ENCODE assay signal across 14 cellular contexts in genomic region chr6:43851204-43851855, GRCh38.
DNase-seq lines count a peak whose midpoint lies in the region; ATAC-seq and TF ChIP-seq lines count a peak whose summit lies in the region.
"Had no signal": no experiment of that assay in that cellular context is flagged by ENCODE, and none has a peak within 500 bp of the region (broad histone marks: within the 10 kb centered on the region; RNA-seq: fewer than 3 reads in every experiment).

No MANE protein-coding gene starts in this region.

- no peaks in the 10 kb centered on the region for H3K36me3 Mint-ChIP-seq in stimulated activated memory B cell treated with anti-CD40 and anti-IgM and Interleukin-4, amounts not matched to agents 10 μg/mL and 1 μg/mL and 100 μg/mL, for 72 hours

- H3K36me3 ChIP-seq in body of pancreas (replicated peaks in 1 of 2; ENCODE audit: insufficient read depth in 1 of 2, low read depth in 2 of 2), result no peaks in the 10 kb centered on the region
- no peaks in the 10 kb centered on the region for H3K36me3 ChIP-seq in left lung

- H3K27ac ChIP-seq in body of pancreas, result no peak overlapping the region
- H3K27ac ChIP-seq in left lung, result no peak overlapping the region

- 75 to 83% methylated on average over 1 to 10 of the region's 10 CpGs for WGBS in body of pancreas, 2 donors

- no peaks in the 10 kb centered on the region for H3K9me3 ChIP-seq in body of pancreas
- H3K9me3 ChIP-seq in left lung, result no peaks in the 10 kb centered on the region

- no peak overlapping the region for H3K27ac Mint-ChIP-seq in stimulated activated memory B cell treated with anti-CD40 and anti-IgM and Interleukin-4, amounts not matched to agents 10 μg/mL and 1 μg/mL and 100 μg/mL, for 72 hours
- H3K27ac Mint-ChIP-seq: stimulated activated naive CD8-positive, alpha-beta T cell treated with anti-CD3 and anti-CD28 coated beads, Interleukin-15, amount 100 ng/mL, for 72 hours had no signal

- in situ Hi-C loops in ACHN (cut with HindIII; ENCODE audit: low pct_ligation_motif_present, low pct_unique_long_range_greater_than_20kb, low sequenced_read_pairs), result no loop called here

- peaks cover 10% of the 10 kb centered on the region for H3K4me1 ChIP-seq in body of pancreas
- H3K4me1 ChIP-seq in left lung, result no peaks in the 10 kb centered on the region

- TF ChIP-seq POLR2A in body of pancreas (IDR thresholded peaks at IDR 0.05), result no peak

- H3K9me3 Mint-ChIP-seq in stimulated activated memory B cell treated with anti-CD40 and anti-IgM and Interleukin-4, amounts not matched to agents 10 μg/mL and 1 μg/mL and 100 μg/mL, for 72 hours, result no peaks in the 10 kb centered on the region
- H3K9me3 Mint-ChIP-seq: stimulated activated naive CD8-positive, alpha-beta T cell treated with anti-CD3 and anti-CD28 coated beads, Interleukin-15, amount 100 ng/mL, for 72 hours had no signal

- ATAC-seq in body of pancreas, result peak; percentile 24
- peak; percentile 44 for ATAC-seq in left lung
- no peak for ATAC-seq in stimulated activated memory B cell treated with anti-CD40 and anti-IgM and Interleukin-4, amounts not matched to agents 10 μg/mL and 1 μg/mL and 100 μg/mL, for 72 hours
- no peak for ATAC-seq in GM21381 (IDR thresholded peaks at IDR 0.05; ENCODE audit: unreplicated experiment)
- no peak for ATAC-seq in GM19324 (IDR thresholded peaks at IDR 0.05; ENCODE audit: low FRiP score, unreplicated experiment)
- no peak for ATAC-seq in HG02970 (IDR thresholded peaks at IDR 0.05; ENCODE audit: low FRiP score, unreplicated experiment)
- ATAC-seq: PC-3; stimulated activated naive CD8-positive, alpha-beta T cell treated with anti-CD3 and anti-CD28 coated beads, Interleukin-15, amount 100 ng/mL, for 72 hours had no signal

- intact Hi-C loops in body of pancreas (cut with DNase I) (loop anchor here (10.0 kb wide), 1 partner anchor 233 kb away; no protein-coding TSS in a partner anchor), left lung (cut with DNase I) (no loop called here)

- H3K4me3 Mint-ChIP-seq in stimulated activated memory B cell treated with anti-CD40 and anti-IgM and Interleukin-4, amounts not matched to agents 10 μg/mL and 1 μg/mL and 100 μg/mL, for 72 hours, result no peak overlapping the region
- H3K4me3 Mint-ChIP-seq: stimulated activated naive CD8-positive, alpha-beta T cell treated with anti-CD3 and anti-CD28 coated beads, Interleukin-15, amount 100 ng/mL, for 72 hours had no signal

- H3K27me3 ChIP-seq in body of pancreas (no peaks in the 10 kb centered on the region), left lung (no peaks in the 10 kb centered on the region)

- H3K4me3 ChIP-seq in body of pancreas (no peak overlapping the region), left lung (no peak overlapping the region)

- TF ChIP-seq CTCF in body of pancreas (IDR thresholded peaks at IDR 0.05) (no peak), left lung (IDR thresholded peaks at IDR 0.05) (no peak)

- H3K27me3 Mint-ChIP-seq in stimulated activated memory B cell treated with anti-CD40 and anti-IgM and Interleukin-4, amounts not matched to agents 10 μg/mL and 1 μg/mL and 100 μg/mL, for 72 hours, result peaks cover 11% of the 10 kb centered on the region

- peak; percentile 33 for DNase-seq in ACHN
- DNase-seq in HK-2 (ENCODE audit: unreplicated experiment), result peak; percentile 57
- no peak for DNase-seq in body of pancreas
- DNase-seq in left lung, result no peak
- DNase-seq: amygdala; NCI-H2171; occipital lobe; PC-3; stimulated activated CD4-positive, alpha-beta T cell treated with anti-CD3 and anti-CD28 coated beads, Interleukin-4, amount 100 ng/mL, for 1 hour; stimulated activated naive CD8-positive, alpha-beta T cell treated with anti-CD3 and anti-CD28 coated beads, Interleukin-15, amount 100 ng/mL, for 72 hours had no signal

- H3K4me1 Mint-ChIP-seq in stimulated activated memory B cell treated with anti-CD40 and anti-IgM and Interleukin-4, amounts not matched to agents 10 μg/mL and 1 μg/mL and 100 μg/mL, for 72 hours, result peaks cover 6% of the 10 kb centered on the region

Comparison
In these comparisons a context has a peak if more than half of its experiments do, and no peak if none do; other contexts are left out.
1. DNase-seq: peak in ACHN (single experiment) and HK-2 (single experiment); none in body of pancreas (0 of 4) and left lung (0 of 2).
2. ATAC-seq: peak in body of pancreas (single experiment) and left lung (single experiment); none in stimulated activated memory B cell treated with anti-CD40 and anti-IgM and Interleukin-4, amounts not matched to agents 10 μg/mL and 1 μg/mL and 100 μg/mL, for 72 hours (single experiment), GM21381 (single experiment), GM19324 (single experiment) and HG02970 (single experiment).